Comparison of ENCODE assay signal across 33 cellular contexts in the genomic region with DNA sequence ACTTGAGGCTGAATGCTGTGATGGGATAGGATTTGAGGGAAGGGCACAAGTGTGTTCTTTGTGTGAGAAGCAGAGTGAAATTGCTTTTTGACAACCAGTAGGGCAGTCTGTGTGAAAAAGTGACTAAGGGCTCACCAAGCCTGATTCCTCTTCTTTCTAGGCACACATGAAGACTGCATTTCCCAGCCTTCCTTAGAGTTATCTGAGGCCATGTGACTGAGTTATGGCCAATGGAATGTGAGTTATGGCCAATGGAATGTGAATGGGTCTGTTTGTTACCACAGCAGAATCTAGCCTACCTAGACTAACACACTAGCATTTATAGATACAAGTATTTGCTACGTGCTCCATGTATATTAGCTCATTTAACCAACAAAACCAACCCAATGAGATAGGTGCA. TPM values are rescaled to one million over a fixed set of nuclear protein-coding genes. Genes with fewer than 3 reads are reported as not detected.
"Had no signal": no experiment of that assay in that cellular context is flagged by ENCODE, and none has a peak within 500 bp of the region (broad histone marks: within the 10 kb centered on the region; RNA-seq: fewer than 3 reads in every experiment).

No MANE protein-coding gene starts in this region.

- H3K36me3 ChIP-seq: ascending aorta, Peyer's patch, SJSA1 had no signal

- H3K9me3 ChIP-seq: Peyer's patch, SJSA1, SK-N-SH had no signal

- H3K27me3 ChIP-seq: ascending aorta, Peyer's patch, SJSA1 had no signal

- ATAC-seq: activated CD8-positive, alpha-beta memory T cell treated with anti-CD3 and anti-CD28 coated beads, Interleukin-2, amount 10 ng/mL, durations not matched to agents 7 days and 5 days; activated naive CD8-positive, alpha-beta T cell treated with anti-CD3 and anti-CD28 coated beads, Interleukin-2, amount 50 U/mL, for 24 hours; PC-3 had no signal

- H3K4me3 ChIP-seq: ascending aorta, Peyer's patch, SJSA1 had no signal

- H3K4me1 ChIP-seq: ascending aorta, Peyer's patch, SJSA1 had no signal

- DNase-seq: activated CD4-positive, alpha-beta memory T cell treated with anti-CD3 and anti-CD28 coated beads, Interleukin-2, amount 10 ng/mL, durations not matched to agents 7 days and 5 days; activated CD4-positive, alpha-beta T cell treated with anti-CD3 and anti-CD28 coated beads for 1 hour; activated CD4-positive, alpha-beta T cell treated with anti-CD3 and anti-CD28 coated beads for 48 hours; activated CD4-positive, CD25-positive, alpha-beta regulatory T cell; activated CD8-positive, alpha-beta memory T cell treated with anti-CD3 and anti-CD28 coated beads for 24 hours; activated CD8-positive, alpha-beta memory T cell treated with anti-CD3 and anti-CD28 coated beads, Interleukin-2, amount 10 ng/mL, durations not matched to agents 7 days and 5 days; activated CD8-positive, alpha-beta memory T cell treated with anti-CD3 and anti-CD28 coated beads, Interleukin-2, amount 50 U/mL, for 48 hours; activated effector memory CD4-positive, alpha-beta T cell treated with Interleukin-2 at 50 U/mL for 16 hours; activated naive CD4-positive, alpha-beta T cell treated with anti-CD3 and anti-CD28 coated beads, Interleukin-2, amount 10 ng/mL, durations not matched to agents 7 days and 5 days; activated naive CD8-positive, alpha-beta T cell treated with anti-CD3 and anti-CD28 coated beads, Interleukin-2, amount 50 U/mL, for 24 hours; activated T-cell treated with anti-CD3 and anti-CD28 coated beads, Interleukin-2, amount 50 U/mL, for 48 hours; amniotic stem cell; MM.1S; MV-4-11; NCI-H1092; NCI-H1436 treated with DMSO at 0.1 percent for 48 hours; NCI-H1694 treated with DMSO at 0.1 percent for 48 hours; NCI-H2029; NCI-H345; NCI-H524 treated with DMSO at 0.1 percent for 48 hours; PC-3; Peyer's patch; RPMI8226; SHP77 treated with DMSO at 0.1 percent for 48 hours; SK-N-SH; T-helper 1 cell; T-helper 2 cell; T-helper 9 cell had no signal

- H3K27ac ChIP-seq: ascending aorta, KMS-11, Peyer's patch, SJSA1, VCaP had no signal

RNA-seq across cellular contexts. Expression of gene DIRAS3, which starts 35.3 kb away (rescaled TPM):
- total RNA-seq: activated CD4-positive, alpha-beta memory T cell treated with anti-CD3 and anti-CD28 coated beads, Interleukin-2, amount 10 ng/mL, durations not matched to agents 7 days and 5 days; NCI-H460; PC-3 had no signal
